ENCODE assay signal across 8 cellular contexts in genomic region chr15:90002428-90002844, GRCh38. TPM values are rescaled to one million over a fixed set of nuclear protein-coding genes. Genes with fewer than 3 reads are reported as not detected.
DNase-seq lines count a peak whose midpoint lies in the region; ATAC-seq, FAIRE-seq and TF ChIP-seq lines count a peak whose summit lies in the region.

No MANE protein-coding gene starts in this region.

- FAIRE-seq in frontal cortex (lab: Jason Lieb, UNC): no peak

- peaks cover 7% of the 10 kb centered on the region for H3K36me3 Mint-ChIP-seq in MCF 10A (ENCODE audit: insufficient read depth, unreplicated experiment)

- POLR2A ChIA-PET in MCF 10A (lab: Yijun Ruan, JAX): interaction anchor here (1.1 to 10.5 kb wide), 8 partner anchors 13 to 109 kb away, joined by 4 to 173 read pairs (median 10); partner anchors contain the start of genes AP3S2 and ARPIN

- intact Hi-C loops in MCF 10A (cut with micrococcal nuclease): loop anchor here (5.0 kb wide), 1 partner anchor 110 kb away; the partner anchor contains the start of gene AP3S2

- no peaks in the 10 kb centered on the region for H3K27me3 Mint-ChIP-seq in MCF 10A (ENCODE audit: insufficient read depth, unreplicated experiment)

- DNase-seq in RWPE2 (ENCODE audit: low spot score): peak; percentile 79
- peak; percentile 59 for DNase-seq in MCF 10A (ENCODE audit: unreplicated experiment)
- peak; percentile 77 for DNase-seq in islet precursor cell
- peak; percentile 42 for DNase-seq in stimulated activated CD4-positive, alpha-beta T cell treated with anti-CD3 and anti-CD28 coated beads, Interleukin-4, amount 100 ng/mL, for 1 hour
- DNase-seq in DMS153 treated with DMSO at 0.1 percent for 48 hours (lab: John Stamatoyannopoulos, UW; ENCODE audit: unreplicated experiment): no peak
- no peak for DNase-seq in frontal cortex (ENCODE audit: low spot score in 2 of 2)

- peak overlapping the region; percentile 99 for H3K27ac ChIP-seq in RWPE2 (ENCODE audit: poor library complexity, severe bottlenecking)

- peaks cover 51% of the 10 kb centered on the region for H3K4me1 Mint-ChIP-seq in MCF 10A (ENCODE audit: insufficient read depth, unreplicated experiment)

- no peak for TF ChIP-seq CTCF in RWPE2 (IDR thresholded peaks at IDR 0.05; ENCODE audit: poor library complexity, severe bottlenecking)
- TF ChIP-seq CTCF in MCF 10A (IDR thresholded peaks at IDR 0.05; ENCODE audit: unreplicated experiment): no peak

- peak; percentile 26 for ATAC-seq in HG02623 (IDR thresholded peaks at IDR 0.05; ENCODE audit: unreplicated experiment)
- peak; percentile 8 for ATAC-seq in RWPE2 (ENCODE audit: low read depth)

- no peaks in the 10 kb centered on the region for H3K9me3 ChIP-seq in RWPE2 (ENCODE audit: severe bottlenecking)

- no peaks in the 10 kb centered on the region for H3K9me3 Mint-ChIP-seq in MCF 10A (ENCODE audit: unreplicated experiment)

- peaks cover 29% of the 10 kb centered on the region for H3K36me3 ChIP-seq in RWPE2 (ENCODE audit: low read depth)

- peak overlapping the region; percentile 93 for H3K27ac Mint-ChIP-seq in MCF 10A (ENCODE audit: low read depth, unreplicated experiment)

- BruUV-seq in MCF 10A (replicated peaks; lab: Mats Ljungman, UMichigan): no TSS peak

- no peaks in the 10 kb centered on the region for H3K27me3 ChIP-seq in RWPE2 (ENCODE audit: insufficient read depth, poor library complexity, severe bottlenecking)

- CTCF ChIA-PET in MCF 10A (lab: Yijun Ruan, JAX): interaction anchor here (1.4 to 2.5 kb wide), 2 partner anchors 73 to 104 kb away, joined by 4 to 10 read pairs; no protein-coding TSS in a partner anchor

- H3K4me3 Mint-ChIP-seq in MCF 10A (ENCODE audit: unreplicated experiment): peak overlapping the region; percentile 92

- H3K4me3 ChIP-seq in GM08714 (ENCODE audit: low read length) (peak overlapping the region; percentile 80), RWPE2 (ENCODE audit: severe bottlenecking) (peak overlapping the region; percentile 82)

- peaks cover 66% of the 10 kb centered on the region for H3K4me1 ChIP-seq in RWPE2 (ENCODE audit: insufficient read depth, poor library complexity, severe bottlenecking)

RNA-seq across cellular contexts. Expression of gene ZNF710, which starts 1.3 kb away (rescaled TPM):
- total RNA-seq in MCF 10A (2022): 27.3 and 32.2 TPM in 2 replicates
- 6.5 TPM for total RNA-seq in frontal cortex

Comparison
In these comparisons a context has a peak if more than half of its experiments do, and no peak if none do; other contexts are left out.
1. DNase-seq: peak in RWPE2 (single experiment), MCF 10A (single experiment), islet precursor cell (single experiment) and stimulated activated CD4-positive, alpha-beta T cell treated with anti-CD3 and anti-CD28 coated beads, Interleukin-4, amount 100 ng/mL, for 1 hour (single experiment); none in DMS153 treated with DMSO at 0.1 percent for 48 hours (single experiment) and frontal cortex (0 of 2).